ENCODE assay signal across 1 cellular context in genomic region chr3:52790741-52791140, GRCh38.
TF ChIP-seq lines count a peak whose summit lies in the region.

No MANE protein-coding gene starts in this region.

TF ChIP-seq in IMR-90, 13 proteins besides CTCF, POLR2A, EP300 and RAD21:
- no peak for TF ChIP-seq FOS (IDR thresholded peaks at IDR 0.05; ENCODE audit: low read depth, low read length)
- no peak for TF ChIP-seq ELK1 (IDR thresholded peaks at IDR 0.05; ENCODE audit: borderline replicate concordance, low read depth, low read length)
- TF ChIP-seq BHLHE40 (IDR thresholded peaks at IDR 0.05; ENCODE audit: low read depth, low read length): no peak
- no peak for TF ChIP-seq MXI1 (IDR thresholded peaks at IDR 0.05; ENCODE audit: borderline replicate concordance, low read depth, low read length)
- no peak for TF ChIP-seq RFX5 (IDR thresholded peaks at IDR 0.05; ENCODE audit: low read depth, low read length)
- TF ChIP-seq NFE2L2 (IDR thresholded peaks at IDR 0.05; ENCODE audit: low read depth, low read length): no peak
- no peak for TF ChIP-seq RCOR1 (IDR thresholded peaks at IDR 0.05; ENCODE audit: insufficient replicate concordance, low read length)
- no peak for TF ChIP-seq CHD1 (IDR thresholded peaks at IDR 0.05; ENCODE audit: low read depth, low read length)
- no peak for TF ChIP-seq CEBPB (IDR thresholded peaks at IDR 0.05; ENCODE audit: low read depth, low read length)
- TF ChIP-seq USF2 (IDR thresholded peaks at IDR 0.05; ENCODE audit: low read depth, low read length): no peak
- no peak for TF ChIP-seq MAFK (IDR thresholded peaks at IDR 0.05; ENCODE audit: low read depth, low read length)
- no peak for TF ChIP-seq MAZ (IDR thresholded peaks at IDR 0.05; ENCODE audit: borderline replicate concordance, low read depth, low read length)
TF ChIP-seq in IMR-90: peak in this region for 0.
